In the genomic region with DNA sequence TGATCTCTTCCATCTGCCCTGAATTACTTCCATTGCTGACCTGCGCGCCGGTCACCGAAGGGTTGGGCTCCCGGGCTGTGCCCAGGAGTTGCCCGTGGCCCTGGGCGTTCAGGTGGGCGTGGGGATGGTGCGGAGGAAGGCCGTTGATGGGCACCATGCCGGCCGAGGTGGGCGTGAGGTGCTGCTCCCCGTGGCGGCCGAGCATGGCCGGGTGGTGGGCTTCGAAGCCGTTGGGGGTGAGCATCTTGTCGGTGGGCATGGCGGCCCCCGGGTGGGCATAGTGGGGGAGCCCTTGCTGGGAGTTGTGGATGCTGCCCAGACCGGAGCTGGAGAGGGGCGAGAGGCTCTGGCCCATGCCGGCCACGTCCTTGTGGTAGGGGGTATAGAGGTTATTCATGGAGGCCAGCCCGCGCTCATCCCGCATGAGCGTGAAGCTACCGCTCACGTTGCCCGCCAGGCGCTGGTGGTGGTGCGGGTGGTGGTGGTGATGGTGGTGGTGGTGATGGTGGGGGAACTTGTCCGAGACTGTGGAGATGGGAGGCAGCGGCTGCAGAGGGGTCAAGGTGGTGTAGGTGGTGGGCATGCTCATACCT, we compare ENCODE assay signal across 10 cellular contexts. TPM values are rescaled to one million over a fixed set of nuclear protein-coding genes. Genes with fewer than 3 reads are reported as not detected.
DNase-seq lines count a peak whose midpoint lies in the region; ATAC-seq and TF ChIP-seq lines count a peak whose summit lies in the region.
"Had no signal": no experiment of that assay in that cellular context is flagged by ENCODE, and none has a peak within 500 bp of the region (broad histone marks: within the 10 kb centered on the region; RNA-seq: fewer than 3 reads in every experiment).

No MANE protein-coding gene starts in this region.

- ATAC-seq in RWPE2 (ENCODE audit: low read depth) (no peak), psoas muscle (no peak), HG03280 (IDR thresholded peaks at IDR 0.05; ENCODE audit: unreplicated experiment) (no peak), HG03442 (IDR thresholded peaks at IDR 0.05; ENCODE audit: unreplicated experiment) (no peak), GM18505 (IDR thresholded peaks at IDR 0.05; ENCODE audit: unreplicated experiment) (no peak)

- TF ChIP-seq POLR2A in esophagus squamous epithelium (IDR thresholded peaks at IDR 0.05) (no peak), GM18505 (IDR thresholded peaks at IDR 0.05; ENCODE audit: borderline replicate concordance, extremely low read depth, insufficient read depth, insufficient read length) (no peak)

- no peak overlapping the region for H3K4me3 ChIP-seq in H7 (ENCODE audit: insufficient read depth, low read depth, low read length)
- no peak overlapping the region for H3K4me3 ChIP-seq in RWPE2 (ENCODE audit: severe bottlenecking)
- peak overlapping the region in 3 of 4 donors; percentile 42 to 69 (median 51) for H3K4me3 ChIP-seq in esophagus squamous epithelium
- H3K4me3 ChIP-seq in psoas muscle = peak overlapping the region; percentile 67
- H3K4me3 ChIP-seq in MG63 = no peak overlapping the region; the same call in 1 of the 2 replicates

- H3K4me1 ChIP-seq in RWPE2 (ENCODE audit: insufficient read depth, poor library complexity, severe bottlenecking) (no peaks in the 10 kb centered on the region), esophagus squamous epithelium (peaks cover 35 to 71% (median 36%) of the 10 kb centered on the region in 3 donors), psoas muscle (peaks cover 31% of the 10 kb centered on the region)

- peaks cover 95% of the 10 kb centered on the region for H3K27me3 ChIP-seq in H7 (ENCODE audit: control insufficient read depth, insufficient read depth, low read length)
- peaks cover 97% of the 10 kb centered on the region for H3K27me3 ChIP-seq in RWPE2 (ENCODE audit: insufficient read depth, poor library complexity, severe bottlenecking)
- peaks cover 51 to 100% (median 57%) of the 10 kb centered on the region in 4 donors for H3K27me3 ChIP-seq in esophagus squamous epithelium
- H3K27me3 ChIP-seq in psoas muscle (ENCODE audit: insufficient read depth in 3 of 3, low read length in 2 of 3) = peaks cover 5 to 91% (median 59%) of the 10 kb centered on the region in 3 donors
- H3K27me3 ChIP-seq in MG63 = peaks cover 59% of the 10 kb centered on the region

- TF ChIP-seq CTCF in RWPE2 (IDR thresholded peaks at IDR 0.05; ENCODE audit: poor library complexity, severe bottlenecking) = no peak
- TF ChIP-seq CTCF in esophagus squamous epithelium (IDR thresholded peaks at IDR 0.05) = no peak
- TF ChIP-seq CTCF in psoas muscle (IDR thresholded peaks at IDR 0.05) = no peak

- no peaks in the 10 kb centered on the region for H3K36me3 ChIP-seq in H7 (replicated peaks; ENCODE audit: control insufficient read depth, insufficient read depth, low read length)
- H3K36me3 ChIP-seq in RWPE2 (ENCODE audit: low read depth) = no peaks in the 10 kb centered on the region
- no peaks in the 10 kb centered on the region for H3K36me3 ChIP-seq in esophagus squamous epithelium
- H3K36me3 ChIP-seq in psoas muscle (ENCODE audit: insufficient read depth in 1 of 2, low read depth in 1 of 2) = no peaks in the 10 kb centered on the region
- H3K36me3 ChIP-seq in MG63 = no peaks in the 10 kb centered on the region
- H3K36me3 ChIP-seq: adrenal gland, SJSA1 had no signal

- intact Hi-C loops in esophagus squamous epithelium (cut with DNase I) (loop anchor here (10.0 kb wide), 1 partner anchor 926 kb away; no protein-coding TSS in a partner anchor), psoas muscle (cut with DNase I) (loop anchor here in 1 of 2 donors (10.0 kb wide), 1 partner anchor 406 kb away; no protein-coding TSS in a partner anchor)

- H3K27ac ChIP-seq in RWPE2 (ENCODE audit: poor library complexity, severe bottlenecking) (no peak overlapping the region), esophagus squamous epithelium (no peak overlapping the region), psoas muscle (no peak overlapping the region)
- H3K27ac ChIP-seq: adrenal gland, SJSA1 had no signal

- WGBS in esophagus squamous epithelium, 2 donors = 0 to 2% methylated on average over 1 to 10 of the region's 37 CpGs
- 2 to 4% (median 3%) methylated on average over 36 to 37 of the region's 37 CpGs for WGBS in psoas muscle, 3 donors

- H3K9me3 ChIP-seq in RWPE2 (ENCODE audit: severe bottlenecking) (no peaks in the 10 kb centered on the region), esophagus squamous epithelium (no peaks in the 10 kb centered on the region), psoas muscle (no peaks in the 10 kb centered on the region), MG63 (no peaks in the 10 kb centered on the region)
- H3K9me3 ChIP-seq: adrenal gland had no signal

- DNase-seq in H7 (peak; percentile 53), RWPE2 (ENCODE audit: low spot score) (peak; percentile 76), esophagus squamous epithelium (lab: John Stamatoyannopoulos, UW) (no peak), psoas muscle (no peak), MG63 (no peak)
- DNase-seq: adrenal gland had no signal

RNA-seq across cellular contexts. Expression of gene ONECUT1, which starts 1.0 kb away (rescaled TPM):
- 8.0 and 25.0 TPM in 2 replicates for total RNA-seq in H7 (2014; rRNA removed; shearing (Covaris generic))
- total RNA-seq in esophagus squamous epithelium = not detected
- total RNA-seq in psoas muscle = not detected
- polyA plus RNA-seq in psoas muscle = not detected
- total RNA-seq in MG63 (2014; rRNA removed; shearing (Covaris generic); ENCODE audit: low replicate concordance) = not detected in 2 replicates
- total RNA-seq: SJSA1 had no signal
- polyA plus RNA-seq: adrenal gland had no signal

Comparison
In these comparisons a context has a peak if more than half of its experiments do, and no peak if none do; other contexts are left out.
1. DNase-seq: peak in H7 (single experiment) and RWPE2 (single experiment); none in esophagus squamous epithelium (single experiment), psoas muscle (0 of 2) and MG63 (single experiment).
2. H3K4me3 ChIP-seq: peak in esophagus squamous epithelium (3 of 4) and psoas muscle (single experiment); none in H7 (single experiment), RWPE2 (single experiment) and MG63 (single experiment).